Comparison of ENCODE assay signal across 8 cellular contexts in the genomic region with DNA sequence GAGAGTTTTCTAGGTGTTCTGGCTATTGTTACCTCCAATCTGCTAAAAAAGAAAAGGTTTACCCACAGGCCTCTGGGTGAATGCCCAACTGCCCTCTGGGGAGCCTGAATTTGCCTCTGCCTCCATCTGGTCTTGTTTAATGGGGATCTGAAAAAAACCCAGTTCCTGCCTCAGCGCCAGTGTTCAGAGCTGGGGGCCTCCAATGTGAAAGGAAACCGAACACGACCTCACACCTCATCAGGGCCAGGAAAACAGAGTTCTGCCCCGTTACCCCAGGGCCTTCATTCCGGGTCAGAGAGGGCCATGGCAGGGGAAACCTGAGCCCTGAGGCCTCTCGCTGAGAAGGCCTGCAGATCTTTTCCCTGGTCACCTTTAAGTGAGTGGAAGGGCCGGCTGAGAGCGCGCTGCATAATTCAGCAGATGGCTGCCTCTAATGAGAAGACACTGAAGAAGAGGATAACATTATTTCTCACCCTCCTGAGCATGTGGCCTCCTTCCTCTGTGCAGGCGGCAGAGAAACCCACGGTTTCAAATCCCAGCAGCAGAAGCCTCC.
DNase-seq lines count a peak whose midpoint lies in the region; ATAC-seq lines count a peak whose summit lies in the region.

No MANE protein-coding gene starts in this region.

- no peak overlapping the region for H3K4me3 ChIP-seq in muscle layer of colon (ENCODE audit: low read depth in 1 of 2, low read length in 2 of 2)

- peaks cover 4% of the 10 kb centered on the region for H3K36me3 Mint-ChIP-seq in activated naive CD8-positive, alpha-beta T cell

- no peaks in the 10 kb centered on the region for H3K27me3 ChIP-seq in muscle layer of colon (ENCODE audit: control insufficient read depth in 1 of 2, insufficient read depth in 2 of 2, low read length in 2 of 2)

- H3K27ac ChIP-seq in muscle layer of colon (ENCODE audit: low read depth, low read length), result peak overlapping the region; percentile 13

- H3K9me3 Mint-ChIP-seq in activated naive CD8-positive, alpha-beta T cell (ENCODE audit: low read depth), result no peaks in the 10 kb centered on the region

- peak; percentile 70 for DNase-seq in activated CD8-positive, alpha-beta memory T cell treated with anti-CD3 and anti-CD28 coated beads for 24 hours
- no peak for DNase-seq in activated CD8-positive, alpha-beta memory T cell treated with anti-CD3 and anti-CD28 coated beads, Interleukin-2, amount 50 U/mL, for 48 hours
- DNase-seq in DMS114 treated with DMSO at 0.1 percent for 48 hours (lab: John Stamatoyannopoulos, UW; ENCODE audit: unreplicated experiment) (no peak), AML-193 (lab: John Stamatoyannopoulos, UW) (no peak)
- no peak for DNase-seq in activated CD4-positive, CD25-positive, alpha-beta regulatory T cell (lab: John Stamatoyannopoulos, UW)

- H3K27ac Mint-ChIP-seq in activated naive CD8-positive, alpha-beta T cell, result peak overlapping the region; percentile 98

- H3K4me1 Mint-ChIP-seq in activated naive CD8-positive, alpha-beta T cell (ENCODE audit: low read depth), result peaks cover 69% of the 10 kb centered on the region

- no peaks in the 10 kb centered on the region for H3K36me3 ChIP-seq in muscle layer of colon (ENCODE audit: insufficient read depth, low read length)

- H3K9ac ChIP-seq in muscle layer of colon (ENCODE audit: low read length), result peak overlapping the region; percentile 20

- peak overlapping the region; percentile 98 for H3K4me3 Mint-ChIP-seq in activated naive CD8-positive, alpha-beta T cell

- H3K27me3 Mint-ChIP-seq in activated naive CD8-positive, alpha-beta T cell, result no peaks in the 10 kb centered on the region

- H3K4me1 ChIP-seq in muscle layer of colon (ENCODE audit: insufficient read depth, low read length), result peaks cover 41% of the 10 kb centered on the region

- H3K9me3 ChIP-seq in muscle layer of colon (ENCODE audit: low read length), result no peaks in the 10 kb centered on the region

- ATAC-seq in HG03342 (IDR thresholded peaks at IDR 0.05; ENCODE audit: unreplicated experiment), result peak; percentile 44
